1 cellular context compared by ENCODE assay signal in the genomic region with DNA sequence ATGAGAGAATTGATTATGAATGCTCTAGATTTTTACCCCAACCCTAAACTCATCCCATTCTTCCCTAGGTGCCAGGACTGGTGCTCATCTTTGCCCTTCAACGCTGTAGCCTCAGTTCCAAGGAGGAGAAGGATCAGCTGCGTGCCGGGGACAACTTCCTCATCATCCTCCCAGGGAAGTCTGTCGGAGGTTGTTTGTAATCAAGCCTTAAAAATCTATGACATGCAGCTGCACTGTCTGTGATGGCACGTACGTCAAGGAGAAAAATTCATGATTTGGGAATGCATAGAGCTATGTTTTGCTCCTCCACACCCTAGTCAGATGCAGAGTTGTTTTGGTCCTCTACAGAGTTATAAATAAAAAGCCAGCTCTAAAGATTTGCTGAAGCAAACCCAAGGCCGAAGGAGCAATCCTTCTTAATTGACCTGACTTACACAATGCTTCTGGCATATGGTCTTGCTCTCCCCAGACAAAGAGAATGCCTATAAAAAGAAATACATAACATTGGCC.
TF ChIP-seq lines count a peak whose summit lies in the region.

No MANE protein-coding gene starts in this region.

TF ChIP-seq in GM23338, 12 proteins besides CTCF, POLR2A, EP300 and RAD21 (continued from another document):
- TF ChIP-seq, protein P1, sequence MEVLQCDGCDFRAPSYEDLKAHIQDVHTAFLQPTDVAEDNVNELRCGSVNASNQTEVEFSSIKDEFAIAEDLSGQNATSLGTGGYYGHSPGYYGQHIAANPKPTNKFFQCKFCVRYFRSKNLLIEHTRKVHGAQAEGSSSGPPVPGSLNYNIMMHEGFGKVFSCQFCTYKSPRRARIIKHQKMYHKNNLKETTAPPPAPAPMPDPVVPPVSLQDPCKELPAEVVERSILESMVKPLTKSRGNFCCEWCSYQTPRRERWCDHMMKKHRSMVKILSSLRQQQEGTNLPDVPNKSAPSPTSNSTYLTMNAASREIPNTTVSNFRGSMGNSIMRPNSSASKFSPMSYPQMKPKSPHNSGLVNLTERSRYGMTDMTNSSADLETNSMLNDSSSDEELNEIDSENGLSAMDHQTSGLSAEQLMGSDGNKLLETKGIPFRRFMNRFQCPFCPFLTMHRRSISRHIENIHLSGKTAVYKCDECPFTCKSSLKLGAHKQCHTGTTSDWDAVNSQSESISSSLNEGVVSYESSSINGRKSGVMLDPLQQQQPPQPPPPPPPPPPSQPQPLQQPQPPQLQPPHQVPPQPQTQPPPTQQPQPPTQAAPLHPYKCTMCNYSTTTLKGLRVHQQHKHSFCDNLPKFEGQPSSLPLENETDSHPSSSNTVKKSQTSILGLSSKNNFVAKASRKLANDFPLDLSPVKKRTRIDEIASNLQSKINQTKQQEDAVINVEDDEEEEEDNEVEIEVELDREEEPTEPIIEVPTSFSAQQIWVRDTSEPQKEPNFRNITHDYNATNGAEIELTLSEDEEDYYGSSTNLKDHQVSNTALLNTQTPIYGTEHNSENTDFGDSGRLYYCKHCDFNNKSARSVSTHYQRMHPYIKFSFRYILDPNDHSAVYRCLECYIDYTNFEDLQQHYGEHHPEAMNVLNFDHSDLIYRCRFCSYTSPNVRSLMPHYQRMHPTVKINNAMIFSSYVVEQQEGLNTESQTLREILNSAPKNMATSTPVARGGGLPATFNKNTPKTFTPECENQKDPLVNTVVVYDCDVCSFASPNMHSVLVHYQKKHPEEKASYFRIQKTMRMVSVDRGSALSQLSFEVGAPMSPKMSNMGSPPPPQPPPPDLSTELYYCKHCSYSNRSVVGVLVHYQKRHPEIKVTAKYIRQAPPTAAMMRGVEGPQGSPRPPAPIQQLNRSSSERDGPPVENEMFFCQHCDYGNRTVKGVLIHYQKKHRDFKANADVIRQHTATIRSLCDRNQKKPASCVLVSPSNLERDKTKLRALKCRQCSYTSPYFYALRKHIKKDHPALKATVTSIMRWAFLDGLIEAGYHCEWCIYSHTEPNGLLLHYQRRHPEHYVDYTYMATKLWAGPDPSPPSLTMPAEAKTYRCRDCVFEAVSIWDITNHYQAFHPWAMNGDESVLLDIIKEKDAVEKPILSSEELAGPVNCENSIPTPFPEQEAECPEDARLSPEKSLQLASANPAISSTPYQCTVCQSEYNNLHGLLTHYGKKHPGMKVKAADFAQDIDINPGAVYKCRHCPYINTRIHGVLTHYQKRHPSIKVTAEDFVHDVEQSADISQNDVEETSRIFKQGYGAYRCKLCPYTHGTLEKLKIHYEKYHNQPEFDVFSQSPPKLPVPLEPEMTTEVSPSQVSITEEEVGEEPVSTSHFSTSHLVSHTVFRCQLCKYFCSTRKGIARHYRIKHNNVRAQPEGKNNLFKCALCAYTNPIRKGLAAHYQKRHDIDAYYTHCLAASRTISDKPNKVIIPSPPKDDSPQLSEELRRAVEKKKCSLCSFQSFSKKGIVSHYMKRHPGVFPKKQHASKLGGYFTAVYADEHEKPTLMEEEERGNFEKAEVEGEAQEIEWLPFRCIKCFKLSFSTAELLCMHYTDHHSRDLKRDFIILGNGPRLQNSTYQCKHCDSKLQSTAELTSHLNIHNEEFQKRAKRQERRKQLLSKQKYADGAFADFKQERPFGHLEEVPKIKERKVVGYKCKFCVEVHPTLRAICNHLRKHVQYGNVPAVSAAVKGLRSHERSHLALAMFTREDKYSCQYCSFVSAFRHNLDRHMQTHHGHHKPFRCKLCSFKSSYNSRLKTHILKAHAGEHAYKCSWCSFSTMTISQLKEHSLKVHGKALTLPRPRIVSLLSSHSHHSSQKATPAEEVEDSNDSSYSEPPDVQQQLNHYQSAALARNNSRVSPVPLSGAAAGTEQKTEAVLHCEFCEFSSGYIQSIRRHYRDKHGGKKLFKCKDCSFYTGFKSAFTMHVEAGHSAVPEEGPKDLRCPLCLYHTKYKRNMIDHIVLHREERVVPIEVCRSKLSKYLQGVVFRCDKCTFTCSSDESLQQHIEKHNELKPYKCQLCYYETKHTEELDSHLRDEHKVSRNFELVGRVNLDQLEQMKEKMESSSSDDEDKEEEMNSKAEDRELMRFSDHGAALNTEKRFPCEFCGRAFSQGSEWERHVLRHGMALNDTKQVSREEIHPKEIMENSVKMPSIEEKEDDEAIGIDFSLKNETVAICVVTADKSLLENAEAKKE (CRISPR knock-in tag; IDR thresholded peaks at IDR 0.05) = no peak
- no peak for TF ChIP-seq JUNB (IDR thresholded peaks at IDR 0.05; ENCODE audit: unreplicated experiment)
- no peak for TF ChIP-seq ZNF331 (CRISPR knock-in tag; IDR thresholded peaks at IDR 0.05; ENCODE audit: low read depth)
- TF ChIP-seq, protein P2, sequence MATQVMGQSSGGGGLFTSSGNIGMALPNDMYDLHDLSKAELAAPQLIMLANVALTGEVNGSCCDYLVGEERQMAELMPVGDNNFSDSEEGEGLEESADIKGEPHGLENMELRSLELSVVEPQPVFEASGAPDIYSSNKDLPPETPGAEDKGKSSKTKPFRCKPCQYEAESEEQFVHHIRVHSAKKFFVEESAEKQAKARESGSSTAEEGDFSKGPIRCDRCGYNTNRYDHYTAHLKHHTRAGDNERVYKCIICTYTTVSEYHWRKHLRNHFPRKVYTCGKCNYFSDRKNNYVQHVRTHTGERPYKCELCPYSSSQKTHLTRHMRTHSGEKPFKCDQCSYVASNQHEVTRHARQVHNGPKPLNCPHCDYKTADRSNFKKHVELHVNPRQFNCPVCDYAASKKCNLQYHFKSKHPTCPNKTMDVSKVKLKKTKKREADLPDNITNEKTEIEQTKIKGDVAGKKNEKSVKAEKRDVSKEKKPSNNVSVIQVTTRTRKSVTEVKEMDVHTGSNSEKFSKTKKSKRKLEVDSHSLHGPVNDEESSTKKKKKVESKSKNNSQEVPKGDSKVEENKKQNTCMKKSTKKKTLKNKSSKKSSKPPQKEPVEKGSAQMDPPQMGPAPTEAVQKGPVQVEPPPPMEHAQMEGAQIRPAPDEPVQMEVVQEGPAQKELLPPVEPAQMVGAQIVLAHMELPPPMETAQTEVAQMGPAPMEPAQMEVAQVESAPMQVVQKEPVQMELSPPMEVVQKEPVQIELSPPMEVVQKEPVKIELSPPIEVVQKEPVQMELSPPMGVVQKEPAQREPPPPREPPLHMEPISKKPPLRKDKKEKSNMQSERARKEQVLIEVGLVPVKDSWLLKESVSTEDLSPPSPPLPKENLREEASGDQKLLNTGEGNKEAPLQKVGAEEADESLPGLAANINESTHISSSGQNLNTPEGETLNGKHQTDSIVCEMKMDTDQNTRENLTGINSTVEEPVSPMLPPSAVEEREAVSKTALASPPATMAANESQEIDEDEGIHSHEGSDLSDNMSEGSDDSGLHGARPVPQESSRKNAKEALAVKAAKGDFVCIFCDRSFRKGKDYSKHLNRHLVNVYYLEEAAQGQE (IDR thresholded peaks at IDR 0.05; ENCODE audit: unreplicated experiment) = no peak
- TF ChIP-seq EZH2 (IDR thresholded peaks at IDR 0.05; ENCODE audit: low read depth, unreplicated experiment) = no peak
- no peak for TF ChIP-seq CREB1 (CRISPR knock-in tag; IDR thresholded peaks at IDR 0.05; ENCODE audit: low read depth)
- TF ChIP-seq ZNF114 (CRISPR knock-in tag; IDR thresholded peaks at IDR 0.05) = no peak
